ENCODE assay signal across 19 cellular contexts in the genomic region with DNA sequence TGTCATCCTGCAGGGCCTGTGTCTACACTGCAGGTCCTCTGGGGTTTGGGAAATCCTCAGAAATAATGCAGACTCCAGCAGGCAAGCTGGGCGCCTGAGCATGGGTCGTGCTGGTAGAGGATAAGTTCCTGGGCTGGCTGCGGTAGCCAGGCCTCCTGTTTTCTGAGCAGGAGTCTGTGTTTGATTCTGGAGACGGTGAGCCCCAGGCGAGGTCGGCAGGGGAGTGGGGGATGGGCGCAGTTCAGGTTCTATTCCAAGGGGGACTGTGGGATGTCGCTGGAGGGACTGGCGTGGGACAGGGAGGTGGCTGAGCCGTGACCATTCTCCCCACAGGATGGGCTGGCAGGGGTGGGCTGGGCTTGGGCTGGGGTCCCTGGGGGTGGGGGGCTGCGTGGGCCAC.
DNase-seq lines count a peak whose midpoint lies in the region; ATAC-seq, FAIRE-seq and TF ChIP-seq lines count a peak whose summit lies in the region.
"Had no signal": no experiment of that assay in that cellular context is flagged by ENCODE, and none has a peak within 500 bp of the region (broad histone marks: within the 10 kb centered on the region; RNA-seq: fewer than 3 reads in every experiment).

No MANE protein-coding gene starts in this region.

- FAIRE-seq in HepG2 (lab: Jason Lieb, UNC), result no peak
- FAIRE-seq: A204.1, GM12878, GM18507 had no signal

- ATAC-seq in left ventricle myocardium superior (no peak), WTC11 (no peak), naive B cell (ENCODE audit: low read depth in 2 of 2) (no peak), HepG2 (no peak), right lobe of liver (no peak), T-cell (replicated peaks in 1 of 4) (no peak)
- ATAC-seq: GM12878, HCT116, Right ventricle myocardium inferior had no signal

- H3K27ac ChIP-seq in cardiac muscle cell (peak overlapping the region; percentile 77), HepG2 (ENCODE audit: extremely low read length, insufficient read depth, low read length) (no peak overlapping the region), right lobe of liver (no peak overlapping the region), right atrium auricular region (no peak overlapping the region)

- BruUV-seq in HepG2 (replicated peaks; lab: Mats Ljungman, UMichigan), result no TSS peak

- TF ChIP-seq EP300 in HepG2 (IDR thresholded peaks at IDR 0.05; ENCODE audit: low read depth in 2 of 2, low read length in 2 of 2) (no peak), HepG2 (CRISPR knock-in tag; IDR thresholded peaks at IDR 0.05; ENCODE audit: borderline replicate concordance) (no peak)

- H3K9me3 Mint-ChIP-seq in WTC11 (no peaks in the 10 kb centered on the region), naive B cell (no peaks in the 10 kb centered on the region), T-cell (no peaks in the 10 kb centered on the region)

- POLR2A ChIA-PET in WTC11 (lab: Charles Lee), result no interaction called here
- POLR2A ChIA-PET in HepG2 (lab: Yijun Ruan, JAX), result no interaction called here
- POLR2A ChIA-PET in T-cell (lab: Charles Lee), result no interaction called here

- no peaks in the 10 kb centered on the region for H4K20me1 ChIP-seq in HepG2 (ENCODE audit: insufficient read depth, low read length)

- H3K4me1 ChIP-seq in cardiac muscle cell (ENCODE audit: low read depth), result peaks cover 65% of the 10 kb centered on the region
- H3K4me1 ChIP-seq in HepG2 (ENCODE audit: insufficient read depth, low read length), result no peaks in the 10 kb centered on the region
- H3K4me1 ChIP-seq in right lobe of liver, result no peaks in the 10 kb centered on the region
- H3K4me1 ChIP-seq in right atrium auricular region, result peaks cover 5 to 34% of the 10 kb centered on the region in 2 donors

- TF ChIP-seq RAD21 in HepG2 (CRISPR knock-in tag; IDR thresholded peaks at IDR 0.05), result no peak

- 92% methylated on average over 10 of the region's 11 CpGs for WGBS in HepG2 (ENCODE audit: low lambda C conversion rate)
- WGBS in right lobe of liver (ENCODE audit: insufficient coverage, low coverage, low lambda C conversion rate, missing lambda C conversion rate), result 100% methylated on average over 1 of the region's 11 CpGs

- H3K36me3 ChIP-seq in cardiac muscle cell (peaks cover 8% of the 10 kb centered on the region), HepG2 (replicated peaks in 1 of 2; ENCODE audit: control insufficient read depth in 1 of 2, insufficient read depth in 2 of 2, low read length in 2 of 2) (peaks cover 6 to 7% of the 10 kb centered on the region in 2 experiments; a peak in 3 of 5 replicates), right lobe of liver (peaks cover 0 to 20% (median 0%) of the 10 kb centered on the region in 4 donors), right atrium auricular region (peaks cover 15% of the 10 kb centered on the region)

- H3K36me3 Mint-ChIP-seq in WTC11, result peaks cover 6% of the 10 kb centered on the region; the same call in 1 of the 2 replicates
- H3K36me3 Mint-ChIP-seq in naive B cell, result peaks cover 5 to 6% of the 10 kb centered on the region in 2 donors
- peaks cover 11% of the 10 kb centered on the region for H3K36me3 Mint-ChIP-seq in T-cell

- TF ChIP-seq POLR2A in HepG2 (IDR thresholded peaks at IDR 0.05; ENCODE audit: insufficient read depth in 1 of 2, low read depth in 2 of 2, low read length in 2 of 2) (no peak), right lobe of liver (IDR thresholded peaks at IDR 0.05) (no peak)

- H3K4me1 Mint-ChIP-seq in WTC11 (peaks cover 51% of the 10 kb centered on the region), naive B cell (peaks cover 40 to 85% (median 65%) of the 10 kb centered on the region in 3 donors), T-cell (peaks cover 21 to 31% (median 24%) of the 10 kb centered on the region in 3 donors)

- CTCF ChIA-PET in WTC11 (lab: Charles Lee), result interaction anchor here (1.6 to 2.4 kb wide), 4 partner anchors 14 to 37 kb away, joined by 5 to 14 read pairs (median 8); no protein-coding TSS in a partner anchor
- CTCF ChIA-PET in HepG2 (lab: Yijun Ruan, JAX; ENCODE audit: low intra/inter-chr PET ratio, low total read pairs), result no interaction called here
- CTCF ChIA-PET in T-cell (lab: Charles Lee), result no interaction called here

- H3K4me3 Mint-ChIP-seq in WTC11 (no peak overlapping the region), naive B cell (peak overlapping the region in 2 of 8 donors; percentile 36 to 56), T-cell (no peak overlapping the region)
- H3K4me3 Mint-ChIP-seq: CD4-positive, CD25-positive, alpha-beta regulatory T cell had no signal

- no peaks in the 10 kb centered on the region for H3K27me3 ChIP-seq in cardiac muscle cell
- no peaks in the 10 kb centered on the region for H3K27me3 ChIP-seq in HepG2 (ENCODE audit: control insufficient read depth in 1 of 2, insufficient read depth in 2 of 2, low read length in 2 of 2)
- no peaks in the 10 kb centered on the region for H3K27me3 ChIP-seq in right lobe of liver
- no peaks in the 10 kb centered on the region for H3K27me3 ChIP-seq in right atrium auricular region

- H2AFZ ChIP-seq in HepG2 (ENCODE audit: low read length), result no peak overlapping the region

- no peak for TF ChIP-seq CTCF in cardiac muscle cell (IDR thresholded peaks at IDR 0.05; ENCODE audit: low read depth, low read length)
- no peak for TF ChIP-seq CTCF in WTC11 (IDR thresholded peaks at IDR 0.05)
- TF ChIP-seq CTCF in HepG2 (CRISPR knock-in tag; IDR thresholded peaks at IDR 0.05), result no peak
- TF ChIP-seq CTCF in right lobe of liver (IDR thresholded peaks at IDR 0.05), result no peak
- TF ChIP-seq CTCF in right atrium auricular region (IDR thresholded peaks at IDR 0.05), result no peak

- H3K27me3 Mint-ChIP-seq in WTC11 (ENCODE audit: low read depth), result no peaks in the 10 kb centered on the region
- H3K27me3 Mint-ChIP-seq in naive B cell, result no peaks in the 10 kb centered on the region
- no peaks in the 10 kb centered on the region for H3K27me3 Mint-ChIP-seq in T-cell
- H3K27me3 Mint-ChIP-seq: CD4-positive, CD25-positive, alpha-beta regulatory T cell had no signal

- in situ Hi-C loops in HepG2 (cut with HindIII; ENCODE audit: extremely low pct_ligation_motif_present, low pct_unique_long_range_greater_than_20kb), result no loop called here

- DNase-seq in cardiac muscle cell (ENCODE audit: low read depth in 1 of 2, low spot score in 1 of 2), result no peak
- no peak for DNase-seq in left ventricle myocardium superior
- peak; percentile 48 for DNase-seq in WTC11 (ENCODE audit: low spot score)
- no peak for DNase-seq in naive B cell
- DNase-seq in HepG2 (ENCODE audit: low spot score), result no peak
- DNase-seq in right lobe of liver, result no peak
- no peak for DNase-seq in right atrium auricular region (ENCODE audit: low spot score)
- no peak for DNase-seq in T-cell
- DNase-seq: Calu3; CD4-positive, CD25-positive, alpha-beta regulatory T cell; KG1; NCI-H1092; NCI-H1694; NCI-H748 treated with DMSO at 0.1 percent for 48 hours had no signal

- H3K79me2 ChIP-seq in HepG2 (ENCODE audit: insufficient read depth, low read length), result no peaks in the 10 kb centered on the region

- H3K4me2 ChIP-seq in HepG2 (ENCODE audit: low read depth, low read length), result no peak overlapping the region

- H3K9me3 ChIP-seq in cardiac muscle cell (ENCODE audit: low read depth) (no peaks in the 10 kb centered on the region), HepG2 (ENCODE audit: low read length) (no peaks in the 10 kb centered on the region), right lobe of liver (no peaks in the 10 kb centered on the region), right atrium auricular region (no peaks in the 10 kb centered on the region)

- H3K4me3 ChIP-seq in cardiac muscle cell, result no peak overlapping the region
- no peak overlapping the region for H3K4me3 ChIP-seq in HepG2 (replicated peaks in 1 of 3; ENCODE audit: insufficient read depth in 1 of 3, low read depth in 2 of 3, low read length in 3 of 3)
- H3K4me3 ChIP-seq in right lobe of liver, result no peak overlapping the region
- H3K4me3 ChIP-seq in right atrium auricular region, result no peak overlapping the region
- H3K4me3 ChIP-seq: GM12878 had no signal

- H3K27ac Mint-ChIP-seq in WTC11, result peak overlapping the region; percentile 86
- peak overlapping the region; percentile 22 to 100 (median 88) for H3K27ac Mint-ChIP-seq in naive B cell
- no peak overlapping the region for H3K27ac Mint-ChIP-seq in T-cell
- H3K27ac Mint-ChIP-seq: CD4-positive, CD25-positive, alpha-beta regulatory T cell had no signal

- no peak overlapping the region for H3K9ac ChIP-seq in HepG2 (ENCODE audit: insufficient read depth, low read depth, low read length)

- intact Hi-C loops in left ventricle myocardium superior (cut with micrococcal nuclease), result no loop called here
- intact Hi-C loops in HepG2 (cut with micrococcal nuclease; ENCODE audit: unreplicated experiment), result no loop called here
- intact Hi-C loops in right lobe of liver (cut with DNase I), result no loop called here

TF ChIP-seq in WTC11, 78 proteins besides CTCF, POLR2A, EP300 and RAD21:
- no peak for TF ChIP-seq ATF1 (CRISPR knock-in tag; IDR thresholded peaks at IDR 0.05)

TF ChIP-seq in HepG2, 621 proteins besides CTCF, POLR2A, EP300 and RAD21 (continues in another document):
- TF ChIP-seq HOXA9 (CRISPR knock-in tag; IDR thresholded peaks at IDR 0.05; ENCODE audit: borderline replicate concordance) (no peak), XBP1 (CRISPR knock-in tag; IDR thresholded peaks at IDR 0.05) (no peak), ZNF30 (CRISPR knock-in tag; IDR thresholded peaks at IDR 0.05) (no peak), ZNF530 (CRISPR knock-in tag; IDR thresholded peaks at IDR 0.05; ENCODE audit: low read depth) (no peak)
- TF ChIP-seq, protein P1, sequence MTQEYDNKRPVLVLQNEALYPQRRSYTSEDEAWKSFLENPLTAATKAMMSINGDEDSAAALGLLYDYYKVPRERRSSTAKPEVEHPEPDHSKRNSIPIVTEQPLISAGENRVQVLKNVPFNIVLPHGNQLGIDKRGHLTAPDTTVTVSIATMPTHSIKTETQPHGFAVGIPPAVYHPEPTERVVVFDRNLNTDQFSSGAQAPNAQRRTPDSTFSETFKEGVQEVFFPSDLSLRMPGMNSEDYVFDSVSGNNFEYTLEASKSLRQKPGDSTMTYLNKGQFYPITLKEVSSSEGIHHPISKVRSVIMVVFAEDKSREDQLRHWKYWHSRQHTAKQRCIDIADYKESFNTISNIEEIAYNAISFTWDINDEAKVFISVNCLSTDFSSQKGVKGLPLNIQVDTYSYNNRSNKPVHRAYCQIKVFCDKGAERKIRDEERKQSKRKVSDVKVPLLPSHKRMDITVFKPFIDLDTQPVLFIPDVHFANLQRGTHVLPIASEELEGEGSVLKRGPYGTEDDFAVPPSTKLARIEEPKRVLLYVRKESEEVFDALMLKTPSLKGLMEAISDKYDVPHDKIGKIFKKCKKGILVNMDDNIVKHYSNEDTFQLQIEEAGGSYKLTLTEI (CRISPR knock-in tag; conservative IDR thresholded peaks at IDR 0.05), result no peak

Comparison
In these comparisons a context has a peak if more than half of its experiments do, and no peak if none do; other contexts are left out.
1. H3K27ac Mint-ChIP-seq: peak in WTC11 (single experiment) and naive B cell (6 of 6); none in T-cell (0 of 2).